In genomic region chr4:79081973-79082372, GRCh38 we compare ENCODE assay signal across 27 cellular contexts.
DNase-seq lines count a peak whose midpoint lies in the region; ATAC-seq, FAIRE-seq and TF ChIP-seq lines count a peak whose summit lies in the region.
"Had no signal": no experiment of that assay in that cellular context is flagged by ENCODE, and none has a peak within 500 bp of the region (broad histone marks: within the 10 kb centered on the region; RNA-seq: fewer than 3 reads in every experiment).

No MANE protein-coding gene starts in this region.

- H3K27me3 Mint-ChIP-seq in mesothelial cell of epicardium (ENCODE audit: low read depth) = no peaks in the 10 kb centered on the region
- H3K27me3 Mint-ChIP-seq: CD4-positive, alpha-beta T cell had no signal

- no peak overlapping the region for H3K4me2 ChIP-seq in K562 (ENCODE audit: insufficient read depth, low read length)
- H3K4me2 ChIP-seq: A549; BLaER1 treated with 17β-estradiol and CSF1 and Interleukin-3, amounts not matched to agents 10 nM and 100 nM had no signal

- no peak for TF ChIP-seq EP300 in K562 (IDR thresholded peaks at IDR 0.05; ENCODE audit: low read length)
- no peak for TF ChIP-seq EP300 in upper lobe of left lung (IDR thresholded peaks at IDR 0.05)

- intact Hi-C loops in left ventricle myocardium inferior (cut with micrococcal nuclease) (no loop called here), K562 (cut with micrococcal nuclease) (no loop called here), gastrocnemius medialis (cut with DNase I; ENCODE audit: low total_unique reads) (no loop called here), lower lobe of right lung (cut with DNase I) (no loop called here)

- H3K36me3 ChIP-seq in left ventricle myocardium inferior = peaks cover 6% of the 10 kb centered on the region
- H3K36me3 ChIP-seq in right atrium auricular region = no peaks in the 10 kb centered on the region
- no peaks in the 10 kb centered on the region for H3K36me3 ChIP-seq in K562 (ENCODE audit: control insufficient read depth, insufficient read depth, low read length)
- no peaks in the 10 kb centered on the region for H3K36me3 ChIP-seq in gastrocnemius medialis
- no peaks in the 10 kb centered on the region for H3K36me3 ChIP-seq in lower lobe of right lung
- no peaks in the 10 kb centered on the region for H3K36me3 ChIP-seq in upper lobe of left lung
- H3K36me3 ChIP-seq: BE2C; BLaER1 treated with 17β-estradiol and CSF1 and Interleukin-3, amounts not matched to agents 10 nM and 100 nM had no signal

- no peak for TF ChIP-seq RAD21 in K562 (CRISPR knock-in tag; conservative IDR thresholded peaks at IDR 0.05 in 1 of 2, IDR thresholded peaks at IDR 0.05 in 1 of 2)

- 0% methylated on average over 1 of the region's 1 CpG for WGBS in K562 (ENCODE audit: insufficient coverage, low coverage, missing lambda C conversion rate)
- WGBS in upper lobe of left lung, 2 donors = 44 to 55% methylated on average over 1 of the region's 1 CpG

- no peak overlapping the region for H3K4me3 ChIP-seq in left ventricle myocardium inferior
- no peak overlapping the region for H3K4me3 ChIP-seq in right atrium auricular region
- no peak overlapping the region for H3K4me3 ChIP-seq in K562
- no peak overlapping the region for H3K4me3 ChIP-seq in gastrocnemius medialis
- H3K4me3 ChIP-seq in lower lobe of right lung = no peak overlapping the region
- no peak overlapping the region for H3K4me3 ChIP-seq in upper lobe of left lung
- H3K4me3 ChIP-seq: A549; BLaER1 treated with 17β-estradiol and CSF1 and Interleukin-3, amounts not matched to agents 10 nM and 100 nM; GM23248 had no signal

- CTCF ChIA-PET in K562 (lab: Yijun Ruan, JAX; ENCODE audit: low intra/inter-chr PET ratio) = no interaction called here

- BruUV-seq in K562 (replicated peaks; lab: Mats Ljungman, UMichigan) = no TSS peak

- POLR2A ChIA-PET in K562 (lab: Yijun Ruan, JAX) = no interaction called here

- H3K9me3 ChIP-seq in left ventricle myocardium inferior (replicated peaks) = peaks cover 23% of the 10 kb centered on the region
- peaks cover 0 to 17% of the 10 kb centered on the region in 2 donors for H3K9me3 ChIP-seq in right atrium auricular region
- peaks cover 8% of the 10 kb centered on the region for H3K9me3 ChIP-seq in K562 (replicated peaks; ENCODE audit: control insufficient read depth, insufficient read depth, low read depth, low read length)
- peaks cover 0 to 10% (median 0%) of the 10 kb centered on the region in 3 donors for H3K9me3 ChIP-seq in gastrocnemius medialis
- peaks cover 11% of the 10 kb centered on the region for H3K9me3 ChIP-seq in lower lobe of right lung
- H3K9me3 ChIP-seq in upper lobe of left lung = peaks cover 0 to 15% (median 2%) of the 10 kb centered on the region in 4 donors
- H3K9me3 ChIP-seq: A549, BE2C had no signal

- peaks cover 43% of the 10 kb centered on the region for H3K9me3 Mint-ChIP-seq in mesothelial cell of epicardium
- H3K9me3 Mint-ChIP-seq: CD4-positive, alpha-beta T cell had no signal

- in situ Hi-C loops in K562 (cut with MboI) = no loop called here
- in situ Hi-C loops in gastrocnemius medialis (cut with MboI; ENCODE audit: low sequenced_read_pairs in 4 of 4) = no loop called here

- peaks cover 12% of the 10 kb centered on the region for H3K4me1 ChIP-seq in left ventricle myocardium inferior
- no peaks in the 10 kb centered on the region for H3K4me1 ChIP-seq in right atrium auricular region
- H3K4me1 ChIP-seq in K562 (replicated peaks in 1 of 2; ENCODE audit: control insufficient read depth in 2 of 2, insufficient read depth in 2 of 2, low read length in 2 of 2) = no peaks in the 10 kb centered on the region; a peak in 2 of 5 replicates
- H3K4me1 ChIP-seq in gastrocnemius medialis = peaks cover 0 to 17% of the 10 kb centered on the region in 2 donors
- H3K4me1 ChIP-seq in lower lobe of right lung = no peaks in the 10 kb centered on the region
- no peaks in the 10 kb centered on the region for H3K4me1 ChIP-seq in upper lobe of left lung
- H3K4me1 ChIP-seq: A549; BE2C; BLaER1 treated with 17β-estradiol and CSF1 and Interleukin-3, amounts not matched to agents 10 nM and 100 nM had no signal

- H3K9me1 ChIP-seq in K562 (ENCODE audit: control insufficient read depth, insufficient read depth, low read length) = no peaks in the 10 kb centered on the region

- peaks cover 7% of the 10 kb centered on the region for H3K36me3 Mint-ChIP-seq in mesothelial cell of epicardium
- H3K36me3 Mint-ChIP-seq: CD14-positive monocyte had no signal

- H3K27ac ChIP-seq in left ventricle myocardium inferior (replicated peaks) = peak overlapping the region; percentile 86
- H3K27ac ChIP-seq in right atrium auricular region = no peak overlapping the region
- H3K27ac ChIP-seq in K562 (ENCODE audit: extremely low read depth, low read depth, low read length) = no peak overlapping the region
- H3K27ac ChIP-seq in gastrocnemius medialis = peak overlapping the region; percentile 74 to 83 (median 76)
- H3K27ac ChIP-seq in lower lobe of right lung = no peak overlapping the region
- H3K27ac ChIP-seq in upper lobe of left lung = no peak overlapping the region
- H3K27ac ChIP-seq: A549; BLaER1 treated with 17β-estradiol and CSF1 and Interleukin-3, amounts not matched to agents 10 nM and 100 nM; GM23248 had no signal

- H3K27ac Mint-ChIP-seq in mesothelial cell of epicardium = peak overlapping the region; percentile 68
- H3K27ac Mint-ChIP-seq: CD14-positive monocyte; CD4-positive, alpha-beta T cell; CD8-positive, alpha-beta memory T cell had no signal

- peak; percentile 42 for FAIRE-seq in K562 (lab: Jason Lieb, UNC)
- FAIRE-seq: A549, GM12891, GM18507, H1 had no signal

- TF ChIP-seq CTCF in left ventricle myocardium inferior (IDR thresholded peaks at IDR 0.05; ENCODE audit: borderline replicate concordance) = no peak
- TF ChIP-seq CTCF in right atrium auricular region (IDR thresholded peaks at IDR 0.05) = no peak
- no peak for TF ChIP-seq CTCF in K562 (IDR thresholded peaks at IDR 0.05 in 2 of 3, conservative IDR thresholded peaks at IDR 0.05 in 1 of 3; ENCODE audit: insufficient read depth in 2 of 3, low read depth in 1 of 3, low read length in 3 of 3)
- no peak for TF ChIP-seq CTCF in mesothelial cell of epicardium (IDR thresholded peaks at IDR 0.05; ENCODE audit: unreplicated experiment)
- no peak for TF ChIP-seq CTCF in gastrocnemius medialis (IDR thresholded peaks at IDR 0.05 in 4 of 5, conservative IDR thresholded peaks at IDR 0.05 in 1 of 5)
- no peak for TF ChIP-seq CTCF in lower lobe of right lung (IDR thresholded peaks at IDR 0.05)
- TF ChIP-seq CTCF in upper lobe of left lung (IDR thresholded peaks at IDR 0.05) = no peak

- no peaks in the 10 kb centered on the region for H4K20me1 ChIP-seq in K562 (replicated peaks; ENCODE audit: control insufficient read depth, insufficient read depth, low read length)
- H4K20me1 ChIP-seq: BLaER1 treated with 17β-estradiol and CSF1 and Interleukin-3, amounts not matched to agents 10 nM and 100 nM had no signal

- no peak for DNase-seq in left ventricle myocardium inferior
- no peak for DNase-seq in right atrium auricular region (ENCODE audit: low spot score)
- DNase-seq in K562 (ENCODE audit: extremely low read depth in 1 of 4, low spot score in 3 of 4) = no peak
- DNase-seq in mesothelial cell of epicardium (ENCODE audit: low spot score in 2 of 2, unreplicated experiment in 2 of 2) = no peak
- no peak for DNase-seq in gastrocnemius medialis
- no peak for DNase-seq in GM19238 (ENCODE audit: insufficient read length, low spot score)
- DNase-seq in lower lobe of right lung = no peak
- no peak for DNase-seq in upper lobe of left lung
- DNase-seq: 8988T; ACHN; AML-193; BE2C; Calu3; CD4-positive, alpha-beta T cell; CD8-positive, alpha-beta memory T cell; DMS53; DMS79 treated with DMSO at 0.1 percent for 48 hours; GF-D8; GM23248; H7; HCEC 1CT had no signal

- TF ChIP-seq POLR2A in K562 (conservative IDR thresholded peaks at IDR 0.05) = no peak
- TF ChIP-seq POLR2A in gastrocnemius medialis (IDR thresholded peaks at IDR 0.05) = no peak
- TF ChIP-seq POLR2A in upper lobe of left lung (IDR thresholded peaks at IDR 0.05) = no peak

- ATAC-seq in K562 (no peak), gastrocnemius medialis (no peak), lower lobe of right lung (no peak), upper lobe of left lung (ENCODE audit: low FRiP score in 2 of 2) (no peak)
- ATAC-seq: A549 had no signal

- peaks cover 18% of the 10 kb centered on the region for H3K4me1 Mint-ChIP-seq in mesothelial cell of epicardium
- H3K4me1 Mint-ChIP-seq: CD14-positive monocyte; CD8-positive, alpha-beta memory T cell had no signal

- H3K27me3 ChIP-seq in left ventricle myocardium inferior (ENCODE audit: low read depth) = no peaks in the 10 kb centered on the region
- no peaks in the 10 kb centered on the region for H3K27me3 ChIP-seq in right atrium auricular region
- H3K27me3 ChIP-seq in K562 (ENCODE audit: control insufficient read depth in 2 of 2, insufficient read depth in 2 of 2, low read length in 2 of 2) = no peaks in the 10 kb centered on the region
- H3K27me3 ChIP-seq in gastrocnemius medialis = no peaks in the 10 kb centered on the region
- no peaks in the 10 kb centered on the region for H3K27me3 ChIP-seq in lower lobe of right lung (ENCODE audit: low read depth)
- no peaks in the 10 kb centered on the region for H3K27me3 ChIP-seq in upper lobe of left lung
- H3K27me3 ChIP-seq: BE2C; BLaER1 treated with 17β-estradiol and CSF1 and Interleukin-3, amounts not matched to agents 10 nM and 100 nM had no signal

- H3K9ac ChIP-seq in K562 (ENCODE audit: insufficient read depth in 1 of 2, low read depth in 2 of 2, low read length in 2 of 2) = no peak overlapping the region
- H3K9ac ChIP-seq: BLaER1 treated with 17β-estradiol and CSF1 and Interleukin-3, amounts not matched to agents 10 nM and 100 nM; GM23248 had no signal

- H3K4me3 Mint-ChIP-seq in mesothelial cell of epicardium = no peak overlapping the region
- H3K4me3 Mint-ChIP-seq: CD14-positive monocyte; CD4-positive, alpha-beta T cell; CD8-positive, alpha-beta memory T cell had no signal

- H2AFZ ChIP-seq in K562 (ENCODE audit: low read depth, low read length) = no peak overlapping the region
- H2AFZ ChIP-seq: GM23248 had no signal

- no peaks in the 10 kb centered on the region for H3K79me2 ChIP-seq in K562 (ENCODE audit: control insufficient read depth, insufficient read depth, low read length)

TF ChIP-seq in K562, 482 proteins besides CTCF, POLR2A, EP300 and RAD21:
- TF ChIP-seq TRIM28 (IDR thresholded peaks at IDR 0.05) (peak; percentile 84; the same call in 1 of the 2 replicates), ZFP1 (CRISPR knock-in tag; IDR thresholded peaks at IDR 0.05) (peak; percentile 91), NR2C1 (IDR thresholded peaks at IDR 0.05) (no peak), NR2C1 (tag; IDR thresholded peaks at IDR 0.05) (no peak)

Comparison
In these comparisons a context has a peak if more than half of its experiments do, and no peak if none do; other contexts are left out.
1. H3K27ac ChIP-seq: peak in left ventricle myocardium inferior (single experiment) and gastrocnemius medialis (4 of 4); none in right atrium auricular region (0 of 2), K562 (single experiment), lower lobe of right lung (single experiment) and upper lobe of left lung (0 of 4).